In genomic region chr5:156474251-156474650, GRCh38 we compare ENCODE assay signal across 9 cellular contexts.
DNase-seq lines count a peak whose midpoint lies in the region; TF ChIP-seq lines count a peak whose summit lies in the region.
"Had no signal": no experiment of that assay in that cellular context is flagged by ENCODE, and none has a peak within 500 bp of the region (broad histone marks: within the 10 kb centered on the region; RNA-seq: fewer than 3 reads in every experiment).

No MANE protein-coding gene starts in this region.

- H3K36me3 ChIP-seq in uterus, result no peaks in the 10 kb centered on the region

- H3K4me3 Mint-ChIP-seq in neural crest cell, result no peak overlapping the region
- H3K4me3 Mint-ChIP-seq in activated CD4-positive, alpha-beta T cell treated with anti-CD3 and anti-CD28 coated beads, Interleukin-2, amount 10 ng/mL, durations not matched to agents 7 days and 5 days, result no peak overlapping the region

- TF ChIP-seq CTCF in fibroblast of the aortic adventitia (IDR thresholded peaks at IDR 0.05; ENCODE audit: insufficient read depth, low read length) (no peak), neural crest cell (conservative IDR thresholded peaks at IDR 0.05) (no peak), uterus (IDR thresholded peaks at IDR 0.05) (no peak)

- peaks cover 27% of the 10 kb centered on the region for H3K4me1 Mint-ChIP-seq in neural crest cell
- H3K4me1 Mint-ChIP-seq in activated CD4-positive, alpha-beta T cell treated with anti-CD3 and anti-CD28 coated beads, Interleukin-2, amount 10 ng/mL, durations not matched to agents 7 days and 5 days, result no peaks in the 10 kb centered on the region

- DNase-seq in NCI-H82 (lab: John Stamatoyannopoulos, UW) (peak; percentile 32), NCI-H82 treated with DMSO at 0.1 percent for 48 hours (lab: John Stamatoyannopoulos, UW; ENCODE audit: unreplicated experiment) (no peak), fibroblast of the aortic adventitia (ENCODE audit: low read depth) (peak; percentile 24), neural crest cell (ENCODE audit: low read depth, low spot score) (no peak), uterus (peak; percentile 18 to 29), NCI-H1930 (lab: John Stamatoyannopoulos, UW) (no peak), NCI-H2107 (lab: John Stamatoyannopoulos, UW) (no peak)
- no peak for DNase-seq in activated CD4-positive, alpha-beta T cell treated with anti-CD3 and anti-CD28 coated beads, Interleukin-2, amount 10 ng/mL, durations not matched to agents 7 days and 5 days
- DNase-seq: NCI-H226 had no signal

- intact Hi-C loops in uterus (cut with DNase I; ENCODE audit: low total_unique reads), result no loop called here

- no peak for TF ChIP-seq POLR2A in uterus (IDR thresholded peaks at IDR 0.05)

- H3K36me3 Mint-ChIP-seq in neural crest cell (ENCODE audit: low read depth), result no peaks in the 10 kb centered on the region
- no peaks in the 10 kb centered on the region for H3K36me3 Mint-ChIP-seq in activated CD4-positive, alpha-beta T cell treated with anti-CD3 and anti-CD28 coated beads, Interleukin-2, amount 10 ng/mL, durations not matched to agents 7 days and 5 days (ENCODE audit: low read depth)

- POLR2A ChIA-PET in activated CD4-positive, alpha-beta T cell treated with anti-CD3 and anti-CD28 coated beads, Interleukin-2, amount 10 ng/mL, durations not matched to agents 7 days and 5 days (lab: Charles Lee), result no interaction called here

- H3K4me3 ChIP-seq in fibroblast of the aortic adventitia (ENCODE audit: low read depth, low read length) (no peak overlapping the region), uterus (no peak overlapping the region)

- H3K9me3 ChIP-seq in uterus, result no peaks in the 10 kb centered on the region

- H3K9me3 Mint-ChIP-seq in neural crest cell, result no peaks in the 10 kb centered on the region
- H3K9me3 Mint-ChIP-seq in activated CD4-positive, alpha-beta T cell treated with anti-CD3 and anti-CD28 coated beads, Interleukin-2, amount 10 ng/mL, durations not matched to agents 7 days and 5 days, result no peaks in the 10 kb centered on the region

- H3K27me3 Mint-ChIP-seq in neural crest cell (ENCODE audit: low read depth), result no peaks in the 10 kb centered on the region
- H3K27me3 Mint-ChIP-seq in activated CD4-positive, alpha-beta T cell treated with anti-CD3 and anti-CD28 coated beads, Interleukin-2, amount 10 ng/mL, durations not matched to agents 7 days and 5 days, result peaks cover 3% of the 10 kb centered on the region

- H3K27ac ChIP-seq in uterus, result peak overlapping the region; percentile 57 to 72

- H3K27ac Mint-ChIP-seq in neural crest cell (ENCODE audit: unreplicated experiment), result peak overlapping the region; percentile 40
- H3K27ac Mint-ChIP-seq in activated CD4-positive, alpha-beta T cell treated with anti-CD3 and anti-CD28 coated beads, Interleukin-2, amount 10 ng/mL, durations not matched to agents 7 days and 5 days, result no peak overlapping the region

- CTCF ChIA-PET in activated CD4-positive, alpha-beta T cell treated with anti-CD3 and anti-CD28 coated beads, Interleukin-2, amount 10 ng/mL, durations not matched to agents 7 days and 5 days (lab: Charles Lee), result no interaction called here

- H3K27me3 ChIP-seq in uterus, result no peaks in the 10 kb centered on the region

- H3K4me1 ChIP-seq in uterus, result peaks cover 0 to 8% of the 10 kb centered on the region in 2 donors

Comparison
In these comparisons a context has a peak if more than half of its experiments do, and no peak if none do; other contexts are left out.
1. DNase-seq: peak in NCI-H82 (single experiment), fibroblast of the aortic adventitia (single experiment) and uterus (2 of 2); none in NCI-H82 treated with DMSO at 0.1 percent for 48 hours (single experiment), neural crest cell (single experiment), NCI-H1930 (0 of 2), activated CD4-positive, alpha-beta T cell treated with anti-CD3 and anti-CD28 coated beads, Interleukin-2, amount 10 ng/mL, durations not matched to agents 7 days and 5 days (single experiment) and NCI-H2107 (single experiment).